In the genomic region with DNA sequence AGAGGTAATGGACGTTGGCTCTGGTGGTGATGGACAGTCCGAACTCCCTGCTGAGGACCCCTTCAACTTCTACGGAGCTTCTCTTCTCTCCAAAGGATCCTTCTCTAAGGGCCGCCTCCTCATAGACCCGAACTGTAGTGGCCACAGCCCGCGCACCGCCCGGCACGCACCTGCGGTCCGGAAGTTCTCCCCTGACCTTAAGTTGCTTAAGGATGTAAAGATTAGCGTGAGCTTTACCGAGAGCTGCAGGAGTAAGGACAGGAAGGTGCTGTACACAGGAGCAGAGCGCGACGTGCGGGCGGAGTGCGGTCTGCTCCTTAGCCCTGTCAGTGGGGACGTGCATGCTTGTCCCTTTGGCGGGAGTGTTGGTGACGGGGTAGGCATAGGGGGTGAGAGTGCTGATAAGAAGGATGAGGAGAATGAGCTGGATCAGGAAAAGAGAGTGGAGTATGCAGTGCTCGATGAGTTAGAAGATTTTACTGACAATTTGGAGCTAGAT, we compare ENCODE assay signal across 15 cellular contexts.
"Had no signal": no experiment of that assay in that cellular context is flagged by ENCODE, and none has a peak within 500 bp of the region (broad histone marks: within the 10 kb centered on the region; RNA-seq: fewer than 3 reads in every experiment).

No MANE protein-coding gene starts in this region.

- H3K9me3 Mint-ChIP-seq: activated T-helper 1 cell treated with anti-CD3 and anti-CD28 coated beads, Interleukin-12 subunit alpha, Interleukin-12 subunit beta, Interleukin-2, Interleukin-4 antibody, amounts not matched to agents 30 ng/mL and 10 ng/mL and 1 ng/mL, durations not matched to agents 14 hours and 24 hours and 36 hours; T-helper 1 cell treated with Interleukin-12 subunit alpha and Interleukin-12 subunit beta and Interleukin-4 antibody, amounts not matched to agents 30 μg/mL and 1 μg/mL, for 36 hours; type B pancreatic cell had no signal

- H3K27ac ChIP-seq: breast epithelium, dorsolateral prefrontal cortex, pancreas had no signal

- ATAC-seq: activated CD8-positive, alpha-beta T cell treated with anti-CD3 and anti-CD28 coated beads, Interleukin-2, amount 10 ng/mL, durations not matched to agents 7 days and 5 days; esophagus mucosa; pancreas had no signal

- H3K4me3 Mint-ChIP-seq: activated CD8-positive, alpha-beta T cell treated with anti-CD3 and anti-CD28 coated beads, Interleukin-2, amount 10 ng/mL, durations not matched to agents 7 days and 5 days; activated T-helper 1 cell treated with anti-CD3 and anti-CD28 coated beads, Interleukin-12 subunit alpha, Interleukin-12 subunit beta, Interleukin-2, Interleukin-4 antibody, amounts not matched to agents 30 ng/mL and 10 ng/mL and 1 ng/mL, durations not matched to agents 14 hours and 24 hours and 36 hours; T-helper 1 cell treated with Interleukin-12 subunit alpha and Interleukin-12 subunit beta and Interleukin-4 antibody, amounts not matched to agents 30 μg/mL and 1 μg/mL, for 36 hours; type B pancreatic cell had no signal

- DNase-seq: activated CD4-positive, alpha-beta T cell treated with anti-CD3 and anti-CD28 coated beads for 48 hours; activated CD8-positive, alpha-beta memory T cell treated with anti-CD3 and anti-CD28 coated beads, Interleukin-2, amount 50 U/mL, for 4 hours; activated CD8-positive, alpha-beta T cell treated with anti-CD3 and anti-CD28 coated beads, Interleukin-2, amount 10 ng/mL, durations not matched to agents 7 days and 5 days; activated naive CD4-positive, alpha-beta T cell treated with Interleukin-2 at 50 U/mL for 16 hours; anterior cingulate cortex; mesenchymal stem cell; pancreas; stimulated activated CD4-positive, alpha-beta T cell treated with anti-CD3 and anti-CD28 coated beads, Interleukin-2, amount 100 ng/mL, for 48 hours; stimulated activated naive CD4-positive, alpha-beta T cell treated with Interleukin-2 at 50 U/mL for 16 hours had no signal

- H3K27me3 ChIP-seq: breast epithelium, dorsolateral prefrontal cortex, pancreas had no signal

- H3K27me3 Mint-ChIP-seq: type B pancreatic cell had no signal

- H3K4me3 ChIP-seq: breast epithelium, dorsolateral prefrontal cortex, pancreas had no signal

- H3K9me3 ChIP-seq: breast epithelium, pancreas had no signal

- H3K27ac Mint-ChIP-seq: activated T-helper 1 cell treated with anti-CD3 and anti-CD28 coated beads, Interleukin-12 subunit alpha, Interleukin-12 subunit beta, Interleukin-2, Interleukin-4 antibody, amounts not matched to agents 30 ng/mL and 10 ng/mL and 1 ng/mL, durations not matched to agents 14 hours and 24 hours and 36 hours; T-helper 1 cell treated with Interleukin-12 subunit alpha and Interleukin-12 subunit beta and Interleukin-4 antibody, amounts not matched to agents 30 μg/mL and 1 μg/mL, for 36 hours; type B pancreatic cell had no signal
